In genomic region chr22:24043465-24043864, GRCh38 we compare ENCODE assay signal across 16 cellular contexts. TPM values are rescaled to one million over a fixed set of nuclear protein-coding genes. Genes with fewer than 3 reads are reported as not detected.
"Had no signal": no experiment of that assay in that cellular context is flagged by ENCODE, and none has a peak within 500 bp of the region (broad histone marks: within the 10 kb centered on the region; RNA-seq: fewer than 3 reads in every experiment).

No MANE protein-coding gene starts in this region.

RNA-seq across cellular contexts. Expression of gene GSTT4, which starts 38.2 kb away (rescaled TPM):
- total RNA-seq: dermis blood vessel endothelial cell; frontal cortex; glomerular endothelial cell; heart left ventricle; liver; lung microvascular endothelial cell; mucosa of descending colon; naive thymus-derived CD8-positive, alpha-beta T cell; osteocyte; pulmonary artery endothelial cell; skeletal muscle tissue; temporal lobe; transverse colon; ureter had no signal
- polyA plus RNA-seq: esophagus; heart left ventricle; liver; naive thymus-derived CD8-positive, alpha-beta T cell; neural cell had no signal
